ENCODE assay signal across 1 cellular context in the genomic region with DNA sequence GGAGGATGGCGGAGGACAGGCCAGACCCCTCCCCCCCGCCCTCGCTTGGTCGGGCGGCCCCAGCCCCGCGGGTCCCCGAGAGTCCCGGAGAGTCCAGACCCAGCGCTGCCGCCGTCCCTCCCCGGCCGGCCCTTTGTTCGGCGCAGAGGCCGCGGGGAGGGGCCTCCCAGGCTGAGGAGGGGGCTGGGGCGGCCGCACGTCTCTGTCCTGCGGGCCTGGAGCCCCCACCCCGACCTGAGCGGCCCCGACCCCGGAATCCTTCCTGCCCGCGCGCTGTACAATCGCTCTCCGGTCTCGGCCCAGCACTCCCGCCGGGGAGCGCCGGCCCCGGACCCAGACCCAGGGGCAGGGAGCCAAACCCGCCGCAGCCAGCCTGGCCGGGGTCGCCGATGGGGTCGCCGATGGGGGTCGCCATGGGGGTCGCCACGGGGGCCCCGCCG.
TF ChIP-seq lines count a peak whose summit lies in the region.

No MANE protein-coding gene starts in this region.

TF ChIP-seq in HCT116, 20 proteins besides CTCF, POLR2A, EP300 and RAD21 (continued from another document):
- TF ChIP-seq EZH2 (IDR thresholded peaks at IDR 0.05), result no peak
- TF ChIP-seq FOSL1 (IDR thresholded peaks at IDR 0.05; ENCODE audit: low read depth), result no peak
- TF ChIP-seq SRF (IDR thresholded peaks at IDR 0.05; ENCODE audit: low read depth), result no peak
- TF ChIP-seq, protein P1, sequence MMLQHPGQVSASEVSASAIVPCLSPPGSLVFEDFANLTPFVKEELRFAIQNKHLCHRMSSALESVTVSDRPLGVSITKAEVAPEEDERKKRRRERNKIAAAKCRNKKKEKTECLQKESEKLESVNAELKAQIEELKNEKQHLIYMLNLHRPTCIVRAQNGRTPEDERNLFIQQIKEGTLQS (IDR thresholded peaks at IDR 0.05), result no peak
- no peak for TF ChIP-seq ZNF274 (IDR thresholded peaks at IDR 0.05; ENCODE audit: low read depth, low read length)
- TF ChIP-seq SP1 (IDR thresholded peaks at IDR 0.05; ENCODE audit: low read depth), result no peak
- TF ChIP-seq POLR2AphosphoS5 (IDR thresholded peaks at IDR 0.05; ENCODE audit: low read depth, low read length), result no peak
- TF ChIP-seq, protein P2, sequence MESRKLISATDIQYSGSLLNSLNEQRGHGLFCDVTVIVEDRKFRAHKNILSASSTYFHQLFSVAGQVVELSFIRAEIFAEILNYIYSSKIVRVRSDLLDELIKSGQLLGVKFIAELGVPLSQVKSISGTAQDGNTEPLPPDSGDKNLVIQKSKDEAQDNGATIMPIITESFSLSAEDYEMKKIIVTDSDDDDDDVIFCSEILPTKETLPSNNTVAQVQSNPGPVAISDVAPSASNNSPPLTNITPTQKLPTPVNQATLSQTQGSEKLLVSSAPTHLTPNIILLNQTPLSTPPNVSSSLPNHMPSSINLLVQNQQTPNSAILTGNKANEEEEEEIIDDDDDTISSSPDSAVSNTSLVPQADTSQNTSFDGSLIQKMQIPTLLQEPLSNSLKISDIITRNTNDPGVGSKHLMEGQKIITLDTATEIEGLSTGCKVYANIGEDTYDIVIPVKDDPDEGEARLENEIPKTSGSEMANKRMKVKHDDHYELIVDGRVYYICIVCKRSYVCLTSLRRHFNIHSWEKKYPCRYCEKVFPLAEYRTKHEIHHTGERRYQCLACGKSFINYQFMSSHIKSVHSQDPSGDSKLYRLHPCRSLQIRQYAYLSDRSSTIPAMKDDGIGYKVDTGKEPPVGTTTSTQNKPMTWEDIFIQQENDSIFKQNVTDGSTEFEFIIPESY (IDR thresholded peaks at IDR 0.05; ENCODE audit: extremely low read depth, insufficient replicate concordance, low read length), result no peak
- no peak for TF ChIP-seq CEBPB (IDR thresholded peaks at IDR 0.05; ENCODE audit: low read depth)
- TF ChIP-seq CBX3 (IDR thresholded peaks at IDR 0.05; ENCODE audit: low read depth), result no peak
- TF ChIP-seq YY1 (IDR thresholded peaks at IDR 0.05; ENCODE audit: extremely low read depth, insufficient replicate concordance, low read depth, low read length), result no peak
- TF ChIP-seq, protein P3, sequence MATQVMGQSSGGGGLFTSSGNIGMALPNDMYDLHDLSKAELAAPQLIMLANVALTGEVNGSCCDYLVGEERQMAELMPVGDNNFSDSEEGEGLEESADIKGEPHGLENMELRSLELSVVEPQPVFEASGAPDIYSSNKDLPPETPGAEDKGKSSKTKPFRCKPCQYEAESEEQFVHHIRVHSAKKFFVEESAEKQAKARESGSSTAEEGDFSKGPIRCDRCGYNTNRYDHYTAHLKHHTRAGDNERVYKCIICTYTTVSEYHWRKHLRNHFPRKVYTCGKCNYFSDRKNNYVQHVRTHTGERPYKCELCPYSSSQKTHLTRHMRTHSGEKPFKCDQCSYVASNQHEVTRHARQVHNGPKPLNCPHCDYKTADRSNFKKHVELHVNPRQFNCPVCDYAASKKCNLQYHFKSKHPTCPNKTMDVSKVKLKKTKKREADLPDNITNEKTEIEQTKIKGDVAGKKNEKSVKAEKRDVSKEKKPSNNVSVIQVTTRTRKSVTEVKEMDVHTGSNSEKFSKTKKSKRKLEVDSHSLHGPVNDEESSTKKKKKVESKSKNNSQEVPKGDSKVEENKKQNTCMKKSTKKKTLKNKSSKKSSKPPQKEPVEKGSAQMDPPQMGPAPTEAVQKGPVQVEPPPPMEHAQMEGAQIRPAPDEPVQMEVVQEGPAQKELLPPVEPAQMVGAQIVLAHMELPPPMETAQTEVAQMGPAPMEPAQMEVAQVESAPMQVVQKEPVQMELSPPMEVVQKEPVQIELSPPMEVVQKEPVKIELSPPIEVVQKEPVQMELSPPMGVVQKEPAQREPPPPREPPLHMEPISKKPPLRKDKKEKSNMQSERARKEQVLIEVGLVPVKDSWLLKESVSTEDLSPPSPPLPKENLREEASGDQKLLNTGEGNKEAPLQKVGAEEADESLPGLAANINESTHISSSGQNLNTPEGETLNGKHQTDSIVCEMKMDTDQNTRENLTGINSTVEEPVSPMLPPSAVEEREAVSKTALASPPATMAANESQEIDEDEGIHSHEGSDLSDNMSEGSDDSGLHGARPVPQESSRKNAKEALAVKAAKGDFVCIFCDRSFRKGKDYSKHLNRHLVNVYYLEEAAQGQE (IDR thresholded peaks at IDR 0.05; ENCODE audit: low read depth), result no peak
